11 cellular contexts compared by ENCODE assay signal in the genomic region with DNA sequence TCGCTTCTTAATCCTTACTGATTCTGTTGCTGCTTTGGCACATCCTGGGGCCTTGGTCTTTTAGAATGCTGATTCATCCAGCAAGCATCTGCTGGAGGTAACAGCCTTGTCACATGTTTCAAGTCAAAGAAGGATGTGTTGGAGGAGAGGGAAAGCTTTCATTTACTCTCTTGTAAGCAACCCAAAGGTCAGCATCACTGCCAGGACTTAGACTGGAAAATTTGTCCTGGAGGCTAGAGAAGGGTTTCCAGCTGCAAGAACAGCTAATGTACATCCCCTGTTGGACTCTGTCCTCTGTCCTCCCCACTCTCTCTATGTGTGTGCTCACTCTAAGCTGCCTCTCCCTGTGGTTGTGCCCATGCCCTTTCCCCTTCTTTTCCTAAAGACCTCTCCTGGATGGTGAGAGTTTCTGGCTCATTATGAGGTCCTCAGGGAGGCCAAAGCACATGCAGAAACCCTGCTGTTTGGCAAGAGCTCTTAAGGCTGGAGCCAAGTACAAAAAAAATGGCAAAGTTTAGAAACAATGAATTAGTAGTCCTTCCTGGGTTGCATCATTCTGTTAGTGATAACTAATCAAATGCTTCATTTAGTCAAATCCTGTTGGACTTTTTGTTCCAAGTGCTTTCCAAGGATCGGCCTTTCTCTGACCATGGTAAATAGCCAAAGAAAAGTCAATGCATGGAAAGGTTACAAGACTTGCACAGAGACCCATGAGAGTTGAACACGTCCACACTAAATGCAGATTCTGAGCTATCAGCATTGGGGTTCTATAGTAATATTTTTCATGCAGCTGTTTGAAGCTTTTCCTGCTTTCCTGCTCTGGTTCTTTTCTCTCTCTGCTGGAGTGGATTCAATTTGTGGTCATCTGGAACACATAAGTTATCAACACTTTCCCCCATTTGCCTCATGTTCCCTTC. TPM values are rescaled to one million over a fixed set of nuclear protein-coding genes. Genes with fewer than 3 reads are reported as not detected.
DNase-seq lines count a peak whose midpoint lies in the region; ATAC-seq, FAIRE-seq and TF ChIP-seq lines count a peak whose summit lies in the region.
"Had no signal": no experiment of that assay in that cellular context is flagged by ENCODE, and none has a peak within 500 bp of the region (broad histone marks: within the 10 kb centered on the region; RNA-seq: fewer than 3 reads in every experiment).

No MANE protein-coding gene starts in this region.

- no peaks in the 10 kb centered on the region for H3K36me3 ChIP-seq in osteoblast (ENCODE audit: insufficient read depth, low read length)

- no peak for TF ChIP-seq POLR2A in GM12892 (IDR thresholded peaks at IDR 0.05; ENCODE audit: low read depth, low read length)

- no peak overlapping the region for H2AFZ ChIP-seq in osteoblast (ENCODE audit: low read length)

- H3K9me3 ChIP-seq in osteoblast (ENCODE audit: low read depth, low read length), result no peaks in the 10 kb centered on the region

- peak overlapping the region; percentile 50 for H3K4me2 ChIP-seq in osteoblast (ENCODE audit: insufficient read depth, low read length)

- TF ChIP-seq CTCF in foreskin fibroblast (IDR thresholded peaks at IDR 0.05; ENCODE audit: low read depth, low read length) (no peak), osteoblast (IDR thresholded peaks at IDR 0.05; ENCODE audit: extremely low read depth, low read depth, low read length) (no peak)

- H3K4me3 ChIP-seq in foreskin fibroblast (ENCODE audit: low read depth in 1 of 2, low read length in 2 of 2) (no peak overlapping the region), osteoblast (ENCODE audit: insufficient read depth, low read length) (no peak overlapping the region)

- peak; percentile 90 for DNase-seq in COLO829 (ENCODE audit: low spot score)
- peak; percentile 76 to 88 for DNase-seq in foreskin fibroblast
- no peak for DNase-seq in osteoblast (ENCODE audit: insufficient read length, low spot score, missing footprints)
- no peak for DNase-seq in activated T-cell treated with anti-CD3 and anti-CD28 coated beads, Interleukin-2, amount 50 U/mL, for 1 hour
- no peak for DNase-seq in T-helper 1 cell
- no peak for DNase-seq in stimulated activated naive CD4-positive, alpha-beta T cell treated with Interleukin-2 at 50 U/mL for 16 hours (lab: John Stamatoyannopoulos, UW)
- DNase-seq in GM12892 (ENCODE audit: insufficient read length), result no peak
- DNase-seq: CD8-positive, alpha-beta T cell; retina; stimulated activated naive CD4-positive, alpha-beta T cell had no signal

- no peaks in the 10 kb centered on the region for H3K27me3 ChIP-seq in osteoblast (ENCODE audit: insufficient read depth, low read length)

- peak; percentile 86 for ATAC-seq in SK-N-SH treated with all-trans-retinoic acid at 6 μM for 48 hours
- ATAC-seq: CD8-positive, alpha-beta T cell had no signal

- no peaks in the 10 kb centered on the region for H3K79me2 ChIP-seq in osteoblast (ENCODE audit: insufficient read depth, low read length)

- peaks cover 25% of the 10 kb centered on the region for H3K4me1 ChIP-seq in osteoblast (ENCODE audit: insufficient read depth, low read length)

- no peaks in the 10 kb centered on the region for H4K20me1 ChIP-seq in osteoblast (ENCODE audit: insufficient read depth, low read length)

- peak overlapping the region; percentile 42 for H3K27ac ChIP-seq in osteoblast (ENCODE audit: low read depth, low read length)

- FAIRE-seq in GM12892 (lab: Jason Lieb, UNC), result no peak

TF ChIP-seq in SK-N-SH treated with all-trans-retinoic acid at 6 μM for 48 hours, 23 proteins besides CTCF, POLR2A, EP300 and RAD21:
- no peak for TF ChIP-seq TSHZ2 (CRISPR knock-in tag; IDR thresholded peaks at IDR 0.05)
- TF ChIP-seq GLIS3 (CRISPR knock-in tag; IDR thresholded peaks at IDR 0.05), result no peak
- TF ChIP-seq TOX (CRISPR knock-in tag; IDR thresholded peaks at IDR 0.05; ENCODE audit: borderline replicate concordance), result no peak
- no peak for TF ChIP-seq ARNTL (CRISPR knock-in tag; IDR thresholded peaks at IDR 0.05; ENCODE audit: borderline replicate concordance, low read depth)
- no peak for TF ChIP-seq POU6F1 (CRISPR knock-in tag; IDR thresholded peaks at IDR 0.05; ENCODE audit: borderline replicate concordance, low read depth)
- TF ChIP-seq ZNF565 (CRISPR knock-in tag; conservative IDR thresholded peaks at IDR 0.05; ENCODE audit: low read depth), result no peak
- TF ChIP-seq RARB (CRISPR knock-in tag; IDR thresholded peaks at IDR 0.05), result no peak
- TF ChIP-seq ZNF8 (CRISPR knock-in tag; IDR thresholded peaks at IDR 0.05), result no peak
- TF ChIP-seq ZC3H10 (CRISPR knock-in tag; IDR thresholded peaks at IDR 0.05), result no peak
- TF ChIP-seq CSDC2 (CRISPR knock-in tag; IDR thresholded peaks at IDR 0.05), result no peak

RNA-seq across cellular contexts. Expression of gene SRPX, which starts 13.5 kb away (rescaled TPM):
- 76.7 and 93.1 TPM in 2 replicates for total RNA-seq in osteoblast
- 0.17 TPM for polyA plus RNA-seq in GM12892 (2012; ENCODE audit: missing spikeins)
- total RNA-seq: CD8-positive, alpha-beta T cell had no signal

Comparison
In these comparisons a context has a peak if more than half of its experiments do, and no peak if none do; other contexts are left out.
1. DNase-seq: peak in COLO829 (single experiment) and foreskin fibroblast (2 of 2); none in osteoblast (single experiment), activated T-cell treated with anti-CD3 and anti-CD28 coated beads, Interleukin-2, amount 50 U/mL, for 1 hour (single experiment), T-helper 1 cell (0 of 5), stimulated activated naive CD4-positive, alpha-beta T cell treated with Interleukin-2 at 50 U/mL for 16 hours (single experiment) and GM12892 (single experiment).